32 cellular contexts compared by ENCODE assay signal in genomic region chr9:116786737-116787136, GRCh38.
"Had no signal": no experiment of that assay in that cellular context is flagged by ENCODE, and none has a peak within 500 bp of the region (broad histone marks: within the 10 kb centered on the region; RNA-seq: fewer than 3 reads in every experiment).

No MANE protein-coding gene starts in this region.

- H3K4me1 ChIP-seq: ascending aorta had no signal

- H3K36me3 ChIP-seq: ascending aorta had no signal

- H3K4me1 Mint-ChIP-seq: activated B cell treated with CpG ODN at 0.5 μM for 24 hours; activated CD4-positive, alpha-beta T cell treated with anti-CD3 and anti-CD28 coated beads, Interleukin-2, amount 10 ng/mL, durations not matched to agents 24 days and 14 days; activated naive CD4-positive, alpha-beta T cell treated with anti-CD3 and anti-CD28 coated beads, Interleukin-2, amount 50 U/mL, for 24 hours; activated naive CD8-positive, alpha-beta T cell treated with anti-CD3 and anti-CD28 coated beads, Interleukin-2, amount 10 ng/mL, durations not matched to agents 7 days and 5 days; activated naive CD8-positive, alpha-beta T cell treated with anti-CD3 and anti-CD28 coated beads, Interleukin-2, amount 50 U/mL, for 24 hours had no signal

- H3K27ac Mint-ChIP-seq: activated B cell treated with CpG ODN at 0.5 μM for 24 hours; activated CD4-positive, alpha-beta memory T cell treated with anti-CD3 and anti-CD28 coated beads for 36 hours; activated CD4-positive, alpha-beta T cell treated with anti-CD3 and anti-CD28 coated beads, Interleukin-2, amount 10 ng/mL, durations not matched to agents 24 days and 14 days; activated CD8-positive, alpha-beta T cell treated with anti-CD3 and anti-CD28 coated beads for 36 hours; activated naive CD4-positive, alpha-beta T cell treated with anti-CD3 and anti-CD28 coated beads for 36 hours; activated naive CD4-positive, alpha-beta T cell treated with anti-CD3 and anti-CD28 coated beads, Interleukin-2, amount 50 U/mL, for 24 hours; activated naive CD8-positive, alpha-beta T cell; activated naive CD8-positive, alpha-beta T cell treated with anti-CD3 and anti-CD28 coated beads, Interleukin-2, amount 10 ng/mL, durations not matched to agents 7 days and 5 days; activated naive CD8-positive, alpha-beta T cell treated with anti-CD3 and anti-CD28 coated beads, Interleukin-2, amount 50 U/mL, for 24 hours; activated T-cell treated with anti-CD3 and anti-CD28 coated beads, Interleukin-2, amount 50 U/mL, for 72 hours; brain; T-helper 1 cell treated with Interleukin-12 subunit alpha and Interleukin-12 subunit beta and Interleukin-4 antibody, amounts not matched to agents 30 μg/mL and 1 μg/mL, for 36 hours; T-helper 2 cell treated with Interferon-gamma antibody and Interleukin-4, amounts not matched to agents 5 μg/mL and 100 μg/mL, for 36 hours had no signal

- H3K27me3 ChIP-seq: ascending aorta had no signal

- DNase-seq: activated B cell treated with CpG ODN at 0.5 μM for 24 hours; activated CD4-positive, alpha-beta memory T cell treated with anti-CD3 and anti-CD28 coated beads for 36 hours; activated CD4-positive, alpha-beta T cell treated with anti-CD3 and anti-CD28 coated beads for 4 hours; activated CD4-positive, alpha-beta T cell treated with anti-CD3 and anti-CD28 coated beads, Interleukin-2, amount 10 ng/mL, durations not matched to agents 24 days and 14 days; activated CD4-positive, alpha-beta T cell treated with anti-CD3 and anti-CD28 coated beads, Interleukin-2, amount 50 U/mL, for 1 hour; activated CD4-positive, alpha-beta T cell treated with anti-CD3 and anti-CD28 coated beads, Interleukin-2, amount 50 U/mL, for 4 hours; activated CD4-positive, CD25-positive, alpha-beta regulatory T cell treated with anti-CD3 and anti-CD28 coated beads, Interleukin-2, amount 50 U/mL, for 72 hours; activated CD8-positive, alpha-beta memory T cell treated with anti-CD3 and anti-CD28 coated beads, Interleukin-2, amount 50 U/mL, for 4 hours; activated CD8-positive, alpha-beta T cell treated with anti-CD3 and anti-CD28 coated beads for 36 hours; activated effector memory CD4-positive, alpha-beta T cell treated with anti-CD3 and anti-CD28 coated beads, Interleukin-2, amount 50 U/mL, for 16 hours; activated gamma-delta T cell treated with Interleukin-2 at 50 U/mL for 16 hours; activated naive CD4-positive, alpha-beta T cell; activated naive CD4-positive, alpha-beta T cell treated with anti-CD3 and anti-CD28 coated beads for 36 hours; activated naive CD8-positive, alpha-beta T cell treated with anti-CD3 and anti-CD28 coated beads, Interleukin-2, amount 10 ng/mL, durations not matched to agents 7 days and 5 days; activated naive CD8-positive, alpha-beta T cell treated with anti-CD3 and anti-CD28 coated beads, Interleukin-2, amount 50 U/mL, for 24 hours; activated T-cell treated with anti-CD3 and anti-CD28 coated beads for 4 hours; activated T-cell treated with anti-CD3 and anti-CD28 coated beads, Interleukin-2, amount 50 U/mL, for 1 hour; activated T-cell treated with anti-CD3 and anti-CD28 coated beads, Interleukin-2, amount 50 U/mL, for 4 hours; activated T-cell treated with anti-CD3 and anti-CD28 coated beads, Interleukin-2, amount 50 U/mL, for 72 hours; amygdala; anterior cingulate cortex; central memory CD4-positive, alpha-beta T cell; T-helper 1 cell; T-helper 2 cell; T-helper 9 cell had no signal

- ATAC-seq: activated CD8-positive, alpha-beta T cell treated with anti-CD3 and anti-CD28 coated beads for 36 hours; activated naive CD8-positive, alpha-beta T cell treated with anti-CD3 and anti-CD28 coated beads, Interleukin-2, amount 50 U/mL, for 24 hours; activated T-cell treated with anti-CD3 and anti-CD28 coated beads, Interleukin-2, amount 50 U/mL, for 4 hours; activated T-cell treated with anti-CD3 and anti-CD28 coated beads, Interleukin-2, amount 50 U/mL, for 72 hours had no signal

- H3K9me3 ChIP-seq: ascending aorta had no signal

- H3K27ac ChIP-seq: ascending aorta, VCaP had no signal

- H3K27me3 Mint-ChIP-seq: activated B cell treated with CpG ODN at 0.5 μM for 24 hours; activated CD4-positive, alpha-beta T cell treated with anti-CD3 and anti-CD28 coated beads, Interleukin-2, amount 10 ng/mL, durations not matched to agents 24 days and 14 days had no signal

- H3K4me3 Mint-ChIP-seq: activated B cell treated with CpG ODN at 0.5 μM for 24 hours; activated CD4-positive, alpha-beta memory T cell treated with anti-CD3 and anti-CD28 coated beads for 36 hours; activated CD4-positive, alpha-beta T cell treated with anti-CD3 and anti-CD28 coated beads, Interleukin-2, amount 10 ng/mL, durations not matched to agents 24 days and 14 days; activated CD8-positive, alpha-beta T cell treated with anti-CD3 and anti-CD28 coated beads for 36 hours; activated naive CD4-positive, alpha-beta T cell treated with anti-CD3 and anti-CD28 coated beads for 36 hours; activated naive CD4-positive, alpha-beta T cell treated with anti-CD3 and anti-CD28 coated beads, Interleukin-2, amount 50 U/mL, for 24 hours; activated naive CD8-positive, alpha-beta T cell; activated naive CD8-positive, alpha-beta T cell treated with anti-CD3 and anti-CD28 coated beads, Interleukin-2, amount 10 ng/mL, durations not matched to agents 7 days and 5 days; activated naive CD8-positive, alpha-beta T cell treated with anti-CD3 and anti-CD28 coated beads, Interleukin-2, amount 50 U/mL, for 24 hours; activated T-cell treated with anti-CD3 and anti-CD28 coated beads, Interleukin-2, amount 50 U/mL, for 4 hours; activated T-cell treated with anti-CD3 and anti-CD28 coated beads, Interleukin-2, amount 50 U/mL, for 72 hours; brain; T-helper 1 cell treated with Interleukin-12 subunit alpha and Interleukin-12 subunit beta and Interleukin-4 antibody, amounts not matched to agents 30 μg/mL and 1 μg/mL, for 36 hours; T-helper 2 cell treated with Interferon-gamma antibody and Interleukin-4, amounts not matched to agents 5 μg/mL and 100 μg/mL, for 36 hours had no signal

- H3K4me3 ChIP-seq: ascending aorta had no signal

- H3K36me3 Mint-ChIP-seq: activated CD4-positive, alpha-beta memory T cell treated with anti-CD3 and anti-CD28 coated beads for 36 hours; activated naive CD4-positive, alpha-beta T cell treated with anti-CD3 and anti-CD28 coated beads, Interleukin-2, amount 50 U/mL, for 24 hours; activated naive CD8-positive, alpha-beta T cell; activated naive CD8-positive, alpha-beta T cell treated with anti-CD3 and anti-CD28 coated beads, Interleukin-2, amount 10 ng/mL, durations not matched to agents 7 days and 5 days; brain had no signal

- H3K9me3 Mint-ChIP-seq: activated B cell treated with CpG ODN at 0.5 μM for 24 hours; activated CD4-positive, alpha-beta memory T cell treated with anti-CD3 and anti-CD28 coated beads for 36 hours; activated CD4-positive, alpha-beta T cell treated with anti-CD3 and anti-CD28 coated beads, Interleukin-2, amount 10 ng/mL, durations not matched to agents 24 days and 14 days; activated CD8-positive, alpha-beta T cell treated with anti-CD3 and anti-CD28 coated beads for 36 hours; activated naive CD4-positive, alpha-beta T cell treated with anti-CD3 and anti-CD28 coated beads for 36 hours; activated naive CD4-positive, alpha-beta T cell treated with anti-CD3 and anti-CD28 coated beads, Interleukin-2, amount 50 U/mL, for 24 hours; activated naive CD8-positive, alpha-beta T cell treated with anti-CD3 and anti-CD28 coated beads, Interleukin-2, amount 10 ng/mL, durations not matched to agents 7 days and 5 days; activated T-cell treated with anti-CD3 and anti-CD28 coated beads, Interleukin-2, amount 50 U/mL, for 4 hours; activated T-cell treated with anti-CD3 and anti-CD28 coated beads, Interleukin-2, amount 50 U/mL, for 72 hours; brain; T-helper 1 cell treated with Interleukin-12 subunit alpha and Interleukin-12 subunit beta and Interleukin-4 antibody, amounts not matched to agents 30 μg/mL and 1 μg/mL, for 36 hours; T-helper 2 cell treated with Interferon-gamma antibody and Interleukin-4, amounts not matched to agents 5 μg/mL and 100 μg/mL, for 36 hours had no signal
